Comparison of ENCODE assay signal across 8 cellular contexts in genomic region chr22:36528336-36528735, GRCh38. TPM values are rescaled to one million over a fixed set of nuclear protein-coding genes. Genes with fewer than 3 reads are reported as not detected.
A peak's percentile ranks its signal among the peaks of the same experiment; 100 is the strongest.
DNase-seq lines count a peak whose midpoint lies in the region; ATAC-seq and TF ChIP-seq lines count a peak whose summit lies in the region.

No MANE protein-coding gene starts in this region.

- peaks cover 0 to 4% (median 0%) of the 10 kb centered on the region in 11 experiments; a peak in 1 of 22 replicates for H3K9me3 ChIP-seq in BLaER1 treated with 17β-estradiol and CSF1 and Interleukin-3, amounts not matched to agents 10 nM and 100 nM (replicated peaks in 1 of 11)
- no peaks in the 10 kb centered on the region for H3K9me3 ChIP-seq in body of pancreas
- H3K9me3 ChIP-seq in right lobe of liver: no peaks in the 10 kb centered on the region
- no peaks in the 10 kb centered on the region for H3K9me3 ChIP-seq in thymus (ENCODE audit: control insufficient read depth)

- TF ChIP-seq POLR2A in body of pancreas (IDR thresholded peaks at IDR 0.05) (no peak), right lobe of liver (IDR thresholded peaks at IDR 0.05) (no peak)

- no peaks in the 10 kb centered on the region for H3K27me3 ChIP-seq in BLaER1 treated with 17β-estradiol and CSF1 and Interleukin-3, amounts not matched to agents 10 nM and 100 nM
- H3K27me3 ChIP-seq in body of pancreas: no peaks in the 10 kb centered on the region
- H3K27me3 ChIP-seq in right lobe of liver: no peaks in the 10 kb centered on the region
- no peaks in the 10 kb centered on the region for H3K27me3 ChIP-seq in thymus (ENCODE audit: control insufficient read depth, insufficient read depth)

- H3K9ac ChIP-seq in BLaER1 treated with 17β-estradiol and CSF1 and Interleukin-3, amounts not matched to agents 10 nM and 100 nM: peak overlapping the region; percentile 91 to 96 (median 93)

- no peak for ATAC-seq in body of pancreas
- ATAC-seq in right lobe of liver: peak in 3 of 4 donors; percentile 2 to 3 (median 2)
- no peak for ATAC-seq in HG02678 (IDR thresholded peaks at IDR 0.05; ENCODE audit: unreplicated experiment)

- TF ChIP-seq CTCF in body of pancreas (IDR thresholded peaks at IDR 0.05): no peak
- TF ChIP-seq CTCF in right lobe of liver (IDR thresholded peaks at IDR 0.05): no peak

- peaks cover 30 to 50% (median 49%) of the 10 kb centered on the region in 11 experiments; a peak in 20 of 22 replicates for H4K20me1 ChIP-seq in BLaER1 treated with 17β-estradiol and CSF1 and Interleukin-3, amounts not matched to agents 10 nM and 100 nM

- peak overlapping the region; percentile 87 to 99 (median 97) for H3K4me2 ChIP-seq in BLaER1 treated with 17β-estradiol and CSF1 and Interleukin-3, amounts not matched to agents 10 nM and 100 nM

- H3K36me3 ChIP-seq in BLaER1 treated with 17β-estradiol and CSF1 and Interleukin-3, amounts not matched to agents 10 nM and 100 nM: peaks cover 36 to 47% (median 44%) of the 10 kb centered on the region in 11 experiments
- H3K36me3 ChIP-seq in body of pancreas (replicated peaks in 1 of 2; ENCODE audit: insufficient read depth in 1 of 2, low read depth in 2 of 2): peaks cover 16 to 21% of the 10 kb centered on the region in 2 donors
- peaks cover 8 to 39% (median 21%) of the 10 kb centered on the region in 4 donors for H3K36me3 ChIP-seq in right lobe of liver
- peaks cover 33% of the 10 kb centered on the region for H3K36me3 ChIP-seq in thymus (ENCODE audit: control insufficient read depth, insufficient read depth)

- H3K4me3 ChIP-seq in BLaER1 treated with 17β-estradiol and CSF1 and Interleukin-3, amounts not matched to agents 10 nM and 100 nM: peak overlapping the region; percentile 72 to 94 (median 84)
- H3K4me3 ChIP-seq in body of pancreas (peak overlapping the region; percentile 67 to 94), right lobe of liver (peak overlapping the region; percentile 62 to 91 (median 91)), thymus (ENCODE audit: low read length) (peak overlapping the region; percentile 77)

- peaks cover 21 to 35% (median 23%) of the 10 kb centered on the region in 10 experiments for H3K4me1 ChIP-seq in BLaER1 treated with 17β-estradiol and CSF1 and Interleukin-3, amounts not matched to agents 10 nM and 100 nM
- H3K4me1 ChIP-seq in body of pancreas (peaks cover 26% of the 10 kb centered on the region), right lobe of liver (no peaks in the 10 kb centered on the region), thymus (ENCODE audit: control insufficient read depth, insufficient read depth, low read length) (peaks cover 10% of the 10 kb centered on the region)

- H3K27ac ChIP-seq in BLaER1 treated with 17β-estradiol and CSF1 and Interleukin-3, amounts not matched to agents 10 nM and 100 nM: peak overlapping the region; percentile 87 to 96 (median 92)
- H3K27ac ChIP-seq in body of pancreas (peak overlapping the region; percentile 78 to 97 (median 90)), right lobe of liver (peak overlapping the region; percentile 81 to 94 (median 85)), thymus (ENCODE audit: low read depth) (peak overlapping the region; percentile 91)

- intact Hi-C loops in body of pancreas (cut with DNase I): no loop called here
- intact Hi-C loops in right lobe of liver (cut with DNase I): no loop called here

- DNase-seq in LHCN-M2 (ENCODE audit: low read depth) (peak; percentile 48), body of pancreas (peak in 1 of 4 donors; percentile 19), right lobe of liver (peak in 1 of 3 donors; percentile 41), middle frontal gyrus (ENCODE audit: extremely low spot score, low spot score) (no peak), NCI-H524 treated with DMSO at 0.1 percent for 48 hours (lab: John Stamatoyannopoulos, UW) (no peak)

- 3 to 4% methylated on average over 7 to 8 of the region's 8 CpGs for WGBS in body of pancreas, 2 donors
- WGBS in right lobe of liver (ENCODE audit: insufficient coverage, low coverage, low lambda C conversion rate, missing lambda C conversion rate): 6% methylated on average over 8 of the region's 8 CpGs
- WGBS in thymus: 12% methylated on average over 8 of the region's 8 CpGs

RNA-seq across cellular contexts. Expression of gene EIF3D, which starts 0.6 kb away (rescaled TPM):
- total RNA-seq in LHCN-M2 (2014; rRNA removed): 455 and 528 TPM in 2 replicates
- 244 TPM for polyA plus RNA-seq in LHCN-M2 (2012)
- 100 to 1,000 TPM; 136 to 177 TPM for total RNA-seq in body of pancreas
- total RNA-seq in right lobe of liver: 100 to 1,000 TPM in 2 of 6 experiments, 10 to 100 TPM in 4; 34.9 to 141 (median 50.1) TPM
- polyA plus RNA-seq in thymus: 185 TPM

RNA-seq across cellular contexts. Expression of gene FOXRED2, which starts 21.5 kb away (rescaled TPM):
- total RNA-seq in LHCN-M2 (2014; rRNA removed): 14.8 and 19.5 TPM in 2 replicates
- 12.6 TPM for polyA plus RNA-seq in LHCN-M2 (2012)
- total RNA-seq in body of pancreas: 1 to 10 TPM; 2.0 to 4.9 TPM
- total RNA-seq in right lobe of liver: 10 to 100 TPM in 4 of 6 experiments, 1 to 10 TPM in 2; 9.6 to 14.0 (median 11.8) TPM
- polyA plus RNA-seq in thymus: 2.5 TPM

RNA-seq across cellular contexts. Expression of gene TXN2, which starts 46.9 kb away (rescaled TPM):
- total RNA-seq in LHCN-M2 (2014; rRNA removed): 34.4 and 38.9 TPM in 2 replicates
- 129 TPM for polyA plus RNA-seq in LHCN-M2 (2012)
- total RNA-seq in body of pancreas: 10 to 100 TPM; 27.0 to 44.5 TPM
- total RNA-seq in right lobe of liver: 10 to 100 TPM; 56.0 to 94.8 (median 67.2) TPM
- polyA plus RNA-seq in thymus: 68.7 TPM

Comparison
In these comparisons a context has a peak if more than half of its experiments do, and no peak if none do; other contexts are left out.
1. ATAC-seq: peak in right lobe of liver (3 of 4); none in body of pancreas (single experiment) and HG02678 (single experiment).
2. Peak in every context shown above with its lines, with median percentiles within 50 percentile points of each other: H3K27ac ChIP-seq and H3K4me3 ChIP-seq.